ENCODE assay signal across 8 cellular contexts in the genomic region with DNA sequence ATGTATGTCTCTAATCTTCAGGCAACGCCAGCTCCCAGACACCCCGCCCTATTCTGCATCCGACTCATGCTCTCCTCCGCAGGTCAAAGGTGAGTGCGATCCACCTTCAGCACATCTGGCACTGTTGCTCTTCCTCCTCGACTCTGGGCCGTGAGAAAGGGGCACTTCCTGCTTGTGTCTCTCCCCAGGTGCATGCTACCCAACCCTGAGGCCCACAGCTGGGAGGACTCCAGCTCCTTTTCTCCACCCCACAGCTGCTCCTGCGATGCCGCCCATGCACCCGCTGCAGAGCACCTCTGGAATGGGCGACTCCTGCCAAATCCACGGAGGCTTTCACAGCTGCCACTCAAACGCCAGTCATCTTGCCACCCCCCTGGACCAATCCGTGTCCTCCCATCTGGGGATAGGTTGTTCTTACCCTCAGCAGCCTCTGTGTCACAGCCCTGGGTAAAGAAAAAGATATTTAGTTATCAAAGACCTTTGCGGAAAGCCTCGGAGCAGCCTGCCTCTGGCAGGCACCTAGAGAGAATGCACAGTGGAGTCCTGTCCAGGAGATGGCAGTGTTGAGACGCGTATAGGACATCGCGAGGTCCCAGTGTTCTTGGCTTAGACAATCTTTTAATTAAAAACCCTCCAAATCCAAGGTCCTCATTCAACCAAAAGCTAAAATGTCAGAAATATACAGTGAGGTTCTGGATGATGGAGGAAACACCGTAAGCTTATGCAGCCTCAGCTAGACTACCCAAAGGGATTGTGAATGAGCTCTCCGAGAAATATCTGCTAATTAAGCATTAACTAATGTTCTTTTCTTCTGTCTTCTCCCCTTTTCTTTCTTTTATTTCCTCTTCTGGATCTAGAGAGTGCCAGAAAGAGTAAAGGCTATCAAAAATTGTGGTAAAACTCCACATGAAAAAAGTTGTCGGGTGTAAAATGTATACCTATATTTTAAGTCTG. TPM values are rescaled to one million over a fixed set of nuclear protein-coding genes. Genes with fewer than 3 reads are reported as not detected.
DNase-seq lines count a peak whose midpoint lies in the region; ATAC-seq and TF ChIP-seq lines count a peak whose summit lies in the region.

No MANE protein-coding gene starts in this region.

- H3K56ac ChIP-seq in IMR-90 (ENCODE audit: extremely low read depth, insufficient read depth, low read length), result no peak overlapping the region

- H3K4me2 ChIP-seq in IMR-90 (ENCODE audit: low read depth, low read length) (peak overlapping the region; percentile 51; the same call in 1 of the 2 replicates), OCI-LY3 (ENCODE audit: low read length) (peak overlapping the region; percentile 88)

- no peak overlapping the region for H3K9ac ChIP-seq in IMR-90 (ENCODE audit: low read depth, low read length)
- peak overlapping the region; percentile 33; the same call in 1 of the 2 replicates for H3K9ac ChIP-seq in OCI-LY3 (ENCODE audit: low read length)

- dilution Hi-C loops in IMR-90 (cut with HindIII; ENCODE audit: low sequenced_read_pairs, unreplicated experiment), result no loop called here

- no peak overlapping the region for H3K23ac ChIP-seq in IMR-90 (ENCODE audit: low read depth, low read length)

- no peaks in the 10 kb centered on the region for H3K9me1 ChIP-seq in IMR-90 (ENCODE audit: insufficient read depth, low read length)

- H3K27me3 ChIP-seq in IMR-90 (ENCODE audit: control insufficient read depth, insufficient read depth, low read length), result peaks cover 7% of the 10 kb centered on the region; the same call in 1 of the 2 replicates
- no peaks in the 10 kb centered on the region for H3K27me3 ChIP-seq in OCI-LY3 (ENCODE audit: low read depth, low read length)

- no peak for TF ChIP-seq POLR2A in IMR-90 (IDR thresholded peaks at IDR 0.05; ENCODE audit: low read depth, low read length)

- no peak overlapping the region for H3K4ac ChIP-seq in IMR-90 (ENCODE audit: low read depth, low read length)

- TF ChIP-seq RAD21 in IMR-90 (IDR thresholded peaks at IDR 0.05; ENCODE audit: low read length), result peak; percentile 96

- no peak overlapping the region for H2BK120ac ChIP-seq in IMR-90 (ENCODE audit: low read depth, low read length)

- H2AFZ ChIP-seq in IMR-90 (replicated peaks; ENCODE audit: low read length, poor library complexity), result peak overlapping the region; percentile 84
- peak overlapping the region; percentile 97 for H2AFZ ChIP-seq in OCI-LY3 (ENCODE audit: low read depth, low read length)

- no peak overlapping the region for H4K91ac ChIP-seq in IMR-90 (ENCODE audit: insufficient read depth, low read depth, low read length)

- H3K36me3 ChIP-seq in IMR-90 (ENCODE audit: control insufficient read depth, insufficient read depth, low read length) (no peaks in the 10 kb centered on the region), OCI-LY3 (replicated peaks; ENCODE audit: low read depth, low read length) (no peaks in the 10 kb centered on the region)

- no peak overlapping the region for H2BK5ac ChIP-seq in IMR-90 (ENCODE audit: low read depth, low read length, poor library complexity, severe bottlenecking)

- H4K5ac ChIP-seq in IMR-90 (ENCODE audit: low read depth, low read length), result no peak overlapping the region

- no peak overlapping the region for H2AK5ac ChIP-seq in IMR-90 (ENCODE audit: low read depth, low read length)

- no peak overlapping the region for H2BK15ac ChIP-seq in IMR-90 (ENCODE audit: low read depth, low read length)

- no peak overlapping the region for H3K18ac ChIP-seq in IMR-90 (ENCODE audit: low read depth, low read length)

- H3K4me1 ChIP-seq in IMR-90 (ENCODE audit: control insufficient read depth, insufficient read depth, low read length), result no peaks in the 10 kb centered on the region
- H3K4me1 ChIP-seq in OCI-LY3 (ENCODE audit: low read length), result peaks cover 8% of the 10 kb centered on the region

- DNase-seq in DMS53 (lab: John Stamatoyannopoulos, UW) (peak; percentile 93), IMR-90 (peak; percentile 69), fibroblast of peridontal ligament (ENCODE audit: extremely low read depth) (peak; percentile 82), non-pigmented ciliary epithelial cell (ENCODE audit: low read depth) (peak; percentile 46), superior temporal gyrus (ENCODE audit: extremely low spot score) (peak; percentile 96)
- DNase-seq in activated T-cell treated with anti-CD3 and anti-CD28 coated beads, Interleukin-2, amount 50 U/mL, for 1 hour, result peak; percentile 52

- POLR2A ChIA-PET in IMR-90 (lab: Charles Lee; ENCODE audit: unreplicated experiment), result no interaction called here

- CTCF ChIA-PET in IMR-90 (lab: Yijun Ruan, JAX), result interaction anchor here (0.6 to 2.4 kb wide), 13 partner anchors 9 to 850 kb away, joined by 3 to 15 read pairs (median 3); no protein-coding TSS in a partner anchor

- H2BK20ac ChIP-seq in IMR-90 (ENCODE audit: low read depth, low read length), result no peak overlapping the region

- H3K27ac ChIP-seq in IMR-90 (ENCODE audit: insufficient read depth, low read length), result no peak overlapping the region
- H3K27ac ChIP-seq in OCI-LY3 (ENCODE audit: low read length), result no peak overlapping the region

- WGBS in IMR-90 (ENCODE audit: extremely low coverage in 2 of 2, insufficient read length in 1 of 2), 2 experiments, result 46% methylated on average over 7 of the region's 23 CpGs; no CpG with 5 or more reads in 1 of the 2 experiments

- TF ChIP-seq CTCF in IMR-90 (conservative IDR thresholded peaks at IDR 0.05; ENCODE audit: low read depth, low read length) (peak; percentile 93), OCI-LY3 (IDR thresholded peaks at IDR 0.05; ENCODE audit: low read depth, low read length) (peak; percentile 95)

- H3K79me1 ChIP-seq in IMR-90 (ENCODE audit: low read depth in 1 of 2, low read length in 2 of 2), result no peaks in the 10 kb centered on the region

- no peak overlapping the region for H3K14ac ChIP-seq in IMR-90 (replicated peaks; ENCODE audit: low read depth, low read length)

- ATAC-seq in GM21529 (IDR thresholded peaks at IDR 0.05; ENCODE audit: unreplicated experiment), result peak; percentile 98
- peak; percentile 97 for ATAC-seq in IMR-90 (ENCODE audit: low read depth)

- no TSS peak for BruUV-seq in IMR-90 (replicated peaks; lab: Mats Ljungman, UMichigan)

- no peak overlapping the region for H2AK9ac ChIP-seq in IMR-90 (replicated peaks; ENCODE audit: low read depth, low read length, poor library complexity)

- no peaks in the 10 kb centered on the region for H3K9me3 ChIP-seq in IMR-90 (ENCODE audit: control insufficient read depth, insufficient read depth, low read length)
- no peaks in the 10 kb centered on the region for H3K9me3 ChIP-seq in OCI-LY3 (ENCODE audit: insufficient read depth, low read length)

- no peak overlapping the region for H3K4me3 ChIP-seq in IMR-90 (ENCODE audit: insufficient read depth, low read depth, low read length)
- peak overlapping the region; percentile 72 for H3K4me3 ChIP-seq in OCI-LY3 (ENCODE audit: low read length)

- H4K8ac ChIP-seq in IMR-90 (ENCODE audit: low read depth in 2 of 2, low read length in 2 of 2), result no peak overlapping the region

- intact Hi-C loops in IMR-90 (cut with micrococcal nuclease), result loop anchor here (1.0 to 2.0 kb wide), 4 partner anchors 522 to 851 kb away; no protein-coding TSS in a partner anchor

- H4K20me1 ChIP-seq in IMR-90 (ENCODE audit: insufficient read depth, low read length) (no peaks in the 10 kb centered on the region), OCI-LY3 (ENCODE audit: insufficient read depth, low read length) (no peaks in the 10 kb centered on the region)

- H3K79me2 ChIP-seq in OCI-LY3 (ENCODE audit: low read length), result no peaks in the 10 kb centered on the region

- in situ Hi-C loops in IMR-90 (cut with MboI; ENCODE audit: low sequenced_read_pairs), result loop anchor here (5.0 kb wide), 1 partner anchor 853 kb away; no protein-coding TSS in a partner anchor

TF ChIP-seq in IMR-90, 13 proteins besides CTCF, POLR2A, EP300 and RAD21:
- no peak for TF ChIP-seq FOS (IDR thresholded peaks at IDR 0.05; ENCODE audit: low read depth, low read length)
- no peak for TF ChIP-seq RFX5 (IDR thresholded peaks at IDR 0.05; ENCODE audit: low read depth, low read length)
- TF ChIP-seq BHLHE40 (IDR thresholded peaks at IDR 0.05; ENCODE audit: low read depth, low read length), result no peak
- TF ChIP-seq SMC3 (IDR thresholded peaks at IDR 0.05; ENCODE audit: low read depth, low read length), result peak; percentile 93
TF ChIP-seq in IMR-90: peak in this region for 1.

RNA-seq across cellular contexts. Expression of a gene that starts 54.3 kb away (rescaled TPM):
- total RNA-seq in IMR-90 (2012; rRNA removed), result not detected in 2 replicates
- polyA plus RNA-seq in IMR-90 (2012; rRNA removed), result not detected in 2 replicates
- not detected in 2 replicates for polyA plus RNA-seq in IMR-90 (2012; cell fraction: cytosol; rRNA removed)
- polyA plus RNA-seq in IMR-90 (2012; cell fraction: nucleus; rRNA removed; ENCODE audit: low replicate concordance), result not detected in 2 replicates

Comparison
In these comparisons a context has a peak if more than half of its experiments do, and no peak if none do; other contexts are left out.
1. DNase-seq: peak in every context shown above with its lines; median percentile 96 in superior temporal gyrus; 93 in DMS53; 82 in fibroblast of peridontal ligament; 69 in IMR-90; 52 in activated T-cell treated with anti-CD3 and anti-CD28 coated beads, Interleukin-2, amount 50 U/mL, for 1 hour; 46 in non-pigmented ciliary epithelial cell.